In the genomic region with DNA sequence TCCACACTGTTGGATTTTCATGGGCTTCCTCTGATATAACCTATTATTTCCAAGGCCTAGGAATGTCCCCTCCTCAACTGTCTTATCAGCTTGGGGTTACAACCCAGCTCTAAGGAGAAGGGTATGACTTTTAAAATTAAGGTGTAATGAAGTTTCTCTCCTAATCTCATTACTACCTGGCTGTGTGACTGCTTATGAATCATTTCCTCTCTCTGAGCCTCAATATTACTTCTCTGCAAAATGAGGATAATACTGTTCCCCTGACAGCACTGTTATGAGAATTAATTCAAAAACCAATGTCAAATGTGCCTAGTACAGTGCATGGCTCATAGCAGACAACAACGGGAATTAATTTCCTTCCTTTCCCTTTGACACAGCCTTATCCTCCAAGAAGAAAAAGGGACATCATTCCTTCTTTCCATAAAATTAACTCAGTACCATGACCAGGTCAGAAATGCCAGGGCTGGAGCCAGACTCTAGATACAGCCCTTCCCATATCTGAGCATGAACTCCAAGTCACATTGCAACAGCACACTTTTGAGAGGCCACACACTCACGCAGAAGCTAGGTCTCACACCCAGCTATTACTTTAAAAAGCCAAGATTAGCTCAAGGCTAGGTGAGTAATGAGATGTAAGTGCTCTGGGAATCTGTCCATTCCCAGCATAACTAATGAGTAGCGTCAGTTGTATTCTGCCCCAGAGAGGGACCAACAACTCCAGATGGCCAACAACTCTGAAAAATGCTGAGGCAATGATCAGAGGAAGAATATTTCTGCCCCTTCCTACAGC, we compare ENCODE assay signal across 9 cellular contexts.
DNase-seq lines count a peak whose midpoint lies in the region; ATAC-seq and TF ChIP-seq lines count a peak whose summit lies in the region.
"Had no signal": no experiment of that assay in that cellular context is flagged by ENCODE, and none has a peak within 500 bp of the region (broad histone marks: within the 10 kb centered on the region; RNA-seq: fewer than 3 reads in every experiment).

No MANE protein-coding gene starts in this region.

- H3K27me3 ChIP-seq in right atrium auricular region (no peaks in the 10 kb centered on the region), right cardiac atrium (ENCODE audit: control insufficient read depth, insufficient read depth) (no peaks in the 10 kb centered on the region), Caco-2 (replicated peaks; ENCODE audit: control insufficient read depth, insufficient read depth, low read length) (no peaks in the 10 kb centered on the region)

- CTCF ChIA-PET in Caco-2 (lab: Charles Lee) = no interaction called here

- 66% methylated on average over 3 of the region's 3 CpGs for WGBS in right cardiac atrium

- POLR2A ChIA-PET in Caco-2 (lab: Charles Lee) = no interaction called here

- H3K27ac Mint-ChIP-seq in activated T-helper 17 cell treated with anti-CD3 and anti-CD28 coated beads, Interleukin-2, amount 50 U/mL, for 72 hours = no peak overlapping the region
- no peak overlapping the region for H3K27ac Mint-ChIP-seq in Caco-2 (ENCODE audit: unreplicated experiment)

- ATAC-seq in Right ventricle myocardium inferior = peak; percentile 70
- ATAC-seq in right cardiac atrium = peak; percentile 56 to 80
- ATAC-seq in activated T-helper 17 cell treated with anti-CD3 and anti-CD28 coated beads, Interleukin-2, amount 50 U/mL, for 72 hours (replicated peaks) = no peak
- no peak for ATAC-seq in HG02571 (IDR thresholded peaks at IDR 0.05; ENCODE audit: unreplicated experiment)

- no peaks in the 10 kb centered on the region for H3K4me1 Mint-ChIP-seq in activated T-helper 17 cell treated with anti-CD3 and anti-CD28 coated beads, Interleukin-2, amount 50 U/mL, for 72 hours
- no peaks in the 10 kb centered on the region for H3K4me1 Mint-ChIP-seq in Caco-2 (ENCODE audit: low read depth, unreplicated experiment)

- TF ChIP-seq CTCF in right atrium auricular region (IDR thresholded peaks at IDR 0.05) (no peak), astrocyte of the cerebellum (IDR thresholded peaks at IDR 0.05; ENCODE audit: low read depth, low read length, missing control alignments) (no peak), Caco-2 (IDR thresholded peaks at IDR 0.05; ENCODE audit: insufficient read depth in 1 of 2, low read depth in 1 of 2, low read length in 1 of 2, severe bottlenecking in 1 of 2, unreplicated experiment in 1 of 2) (no peak)

- in situ Hi-C loops in astrocyte of the cerebellum (cut with HindIII; ENCODE audit: low sequenced_read_pairs) = no loop called here

- H3K36me3 ChIP-seq in right atrium auricular region (no peaks in the 10 kb centered on the region), Caco-2 (ENCODE audit: control insufficient read depth, insufficient read depth, low read length) (no peaks in the 10 kb centered on the region)

- no peaks in the 10 kb centered on the region for H3K9me3 Mint-ChIP-seq in activated T-helper 17 cell treated with anti-CD3 and anti-CD28 coated beads, Interleukin-2, amount 50 U/mL, for 72 hours
- H3K9me3 Mint-ChIP-seq in Caco-2 (ENCODE audit: unreplicated experiment) = no peaks in the 10 kb centered on the region

- H3K9me3 ChIP-seq in right atrium auricular region (no peaks in the 10 kb centered on the region), right cardiac atrium (ENCODE audit: control insufficient read depth, low read length) (no peaks in the 10 kb centered on the region), Caco-2 (no peaks in the 10 kb centered on the region)

- H3K27ac ChIP-seq in right atrium auricular region = peak overlapping the region in 1 of 2 donors; percentile 77
- H3K27ac ChIP-seq in right cardiac atrium (ENCODE audit: low read length) = no peak overlapping the region

- BruUV-seq in Caco-2 (replicated peaks; lab: Mats Ljungman, UMichigan) = no TSS peak

- H3K4me3 ChIP-seq in right atrium auricular region (no peak overlapping the region), astrocyte of the cerebellum (ENCODE audit: low read depth, low read length) (no peak overlapping the region), right cardiac atrium (ENCODE audit: low read length) (no peak overlapping the region), Caco-2 (ENCODE audit: low read depth, low read length) (no peak overlapping the region)

- H3K4me1 ChIP-seq in right atrium auricular region (peaks cover 0 to 9% of the 10 kb centered on the region in 2 donors), right cardiac atrium (ENCODE audit: control insufficient read depth, insufficient read depth, low read length) (no peaks in the 10 kb centered on the region), Caco-2 (peaks cover 2% of the 10 kb centered on the region; the same call in 1 of the 2 replicates)

- no peaks in the 10 kb centered on the region for H3K27me3 Mint-ChIP-seq in activated T-helper 17 cell treated with anti-CD3 and anti-CD28 coated beads, Interleukin-2, amount 50 U/mL, for 72 hours
- no peaks in the 10 kb centered on the region for H3K27me3 Mint-ChIP-seq in Caco-2 (ENCODE audit: insufficient read depth, unreplicated experiment)

- DNase-seq in Right ventricle myocardium inferior (ENCODE audit: missing footprints) (no peak), right atrium auricular region (ENCODE audit: low spot score) (no peak), astrocyte of the cerebellum (ENCODE audit: low read depth) (peak; percentile 88), right cardiac atrium (no peak), Caco-2 (no peak)
- no peak for DNase-seq in activated effector memory CD4-positive, alpha-beta T cell treated with anti-CD3 and anti-CD28 coated beads, Interleukin-2, amount 50 U/mL, for 16 hours
- DNase-seq: AML-193 had no signal

- no peaks in the 10 kb centered on the region for H3K36me3 Mint-ChIP-seq in activated T-helper 17 cell treated with anti-CD3 and anti-CD28 coated beads, Interleukin-2, amount 50 U/mL, for 72 hours (ENCODE audit: low read depth)
- peaks cover 6% of the 10 kb centered on the region for H3K36me3 Mint-ChIP-seq in Caco-2 (ENCODE audit: insufficient read depth, unreplicated experiment)

- intact Hi-C loops in Right ventricle myocardium inferior (cut with DNase I) = no loop called here
- intact Hi-C loops in right cardiac atrium (cut with DNase I) = no loop called here
- intact Hi-C loops in Caco-2 (cut with micrococcal nuclease; ENCODE audit: unreplicated experiment) = no loop called here

- no peak overlapping the region for H3K4me3 Mint-ChIP-seq in activated T-helper 17 cell treated with anti-CD3 and anti-CD28 coated beads, Interleukin-2, amount 50 U/mL, for 72 hours
- no peak overlapping the region for H3K4me3 Mint-ChIP-seq in Caco-2 (ENCODE audit: unreplicated experiment)

Comparison
In these comparisons a context has a peak if more than half of its experiments do, and no peak if none do; other contexts are left out.
1. ATAC-seq: peak in Right ventricle myocardium inferior (single experiment) and right cardiac atrium (2 of 2); none in activated T-helper 17 cell treated with anti-CD3 and anti-CD28 coated beads, Interleukin-2, amount 50 U/mL, for 72 hours (single experiment) and HG02571 (single experiment).